ENCODE assay signal across 1 cellular context in genomic region chr2:175730025-175730424, GRCh38.
A peak's percentile ranks its signal among the peaks of the same experiment; 100 is the strongest.
TF ChIP-seq lines count a peak whose summit lies in the region.

No MANE protein-coding gene starts in this region.

TF ChIP-seq in HepG2, 621 proteins besides CTCF, POLR2A, EP300 and RAD21 (continued from another document):
- 0 out of 2 replicates have a peak, but pooled peaks have one; percentile 11 for TF ChIP-seq NR2F6 (IDR thresholded peaks at IDR 0.05)
- TF ChIP-seq NR2F6 (CRISPR knock-in tag; IDR thresholded peaks at IDR 0.05): no peak
- TF ChIP-seq ZSCAN9 (CRISPR knock-in tag; IDR thresholded peaks at IDR 0.05; ENCODE audit: borderline replicate concordance): no peak
- TF ChIP-seq MAFF (IDR thresholded peaks at IDR 0.05; ENCODE audit: low read depth, low read length): peak; percentile 90
- no peak for TF ChIP-seq RBAK (CRISPR knock-in tag; IDR thresholded peaks at IDR 0.05)
- no peak for TF ChIP-seq ZNF101 (CRISPR knock-in tag; IDR thresholded peaks at IDR 0.05; ENCODE audit: borderline replicate concordance, low read depth)
- TF ChIP-seq HNF4G (IDR thresholded peaks at IDR 0.05; ENCODE audit: borderline replicate concordance, low read depth, low read length): peak; percentile 43; the same call in 1 of the 2 replicates
- no peak for TF ChIP-seq HNF4G (CRISPR knock-in tag; IDR thresholded peaks at IDR 0.05; ENCODE audit: borderline replicate concordance, low read depth)
- TF ChIP-seq, protein P1, sequence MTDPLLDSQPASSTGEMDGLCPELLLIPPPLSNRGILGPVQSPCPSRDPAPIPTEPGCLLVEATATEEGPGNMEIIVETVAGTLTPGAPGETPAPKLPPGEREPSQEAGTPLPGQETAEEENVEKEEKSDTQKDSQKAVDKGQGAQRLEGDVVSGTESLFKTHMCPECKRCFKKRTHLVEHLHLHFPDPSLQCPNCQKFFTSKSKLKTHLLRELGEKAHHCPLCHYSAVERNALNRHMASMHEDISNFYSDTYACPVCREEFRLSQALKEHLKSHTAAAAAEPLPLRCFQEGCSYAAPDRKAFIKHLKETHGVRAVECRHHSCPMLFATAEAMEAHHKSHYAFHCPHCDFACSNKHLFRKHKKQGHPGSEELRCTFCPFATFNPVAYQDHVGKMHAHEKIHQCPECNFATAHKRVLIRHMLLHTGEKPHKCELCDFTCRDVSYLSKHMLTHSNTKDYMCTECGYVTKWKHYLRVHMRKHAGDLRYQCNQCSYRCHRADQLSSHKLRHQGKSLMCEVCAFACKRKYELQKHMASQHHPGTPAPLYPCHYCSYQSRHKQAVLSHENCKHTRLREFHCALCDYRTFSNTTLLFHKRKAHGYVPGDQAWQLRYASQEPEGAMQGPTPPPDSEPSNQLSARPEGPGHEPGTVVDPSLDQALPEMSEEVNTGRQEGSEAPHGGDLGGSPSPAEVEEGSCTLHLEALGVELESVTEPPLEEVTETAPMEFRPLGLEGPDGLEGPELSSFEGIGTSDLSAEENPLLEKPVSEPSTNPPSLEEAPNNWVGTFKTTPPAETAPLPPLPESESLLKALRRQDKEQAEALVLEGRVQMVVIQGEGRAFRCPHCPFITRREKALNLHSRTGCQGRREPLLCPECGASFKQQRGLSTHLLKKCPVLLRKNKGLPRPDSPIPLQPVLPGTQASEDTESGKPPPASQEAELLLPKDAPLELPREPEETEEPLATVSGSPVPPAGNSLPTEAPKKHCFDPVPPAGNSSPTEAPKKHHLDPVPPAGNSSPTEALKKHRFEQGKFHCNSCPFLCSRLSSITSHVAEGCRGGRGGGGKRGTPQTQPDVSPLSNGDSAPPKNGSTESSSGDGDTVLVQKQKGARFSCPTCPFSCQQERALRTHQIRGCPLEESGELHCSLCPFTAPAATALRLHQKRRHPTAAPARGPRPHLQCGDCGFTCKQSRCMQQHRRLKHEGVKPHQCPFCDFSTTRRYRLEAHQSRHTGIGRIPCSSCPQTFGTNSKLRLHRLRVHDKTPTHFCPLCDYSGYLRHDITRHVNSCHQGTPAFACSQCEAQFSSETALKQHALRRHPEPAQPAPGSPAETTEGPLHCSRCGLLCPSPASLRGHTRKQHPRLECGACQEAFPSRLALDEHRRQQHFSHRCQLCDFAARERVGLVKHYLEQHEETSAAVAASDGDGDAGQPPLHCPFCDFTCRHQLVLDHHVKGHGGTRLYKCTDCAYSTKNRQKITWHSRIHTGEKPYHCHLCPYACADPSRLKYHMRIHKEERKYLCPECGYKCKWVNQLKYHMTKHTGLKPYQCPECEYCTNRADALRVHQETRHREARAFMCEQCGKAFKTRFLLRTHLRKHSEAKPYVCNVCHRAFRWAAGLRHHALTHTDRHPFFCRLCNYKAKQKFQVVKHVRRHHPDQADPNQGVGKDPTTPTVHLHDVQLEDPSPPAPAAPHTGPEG (CRISPR knock-in tag; IDR thresholded peaks at IDR 0.05): no peak
- peak; percentile 79 for TF ChIP-seq ZNF629 (CRISPR knock-in tag; conservative IDR thresholded peaks at IDR 0.05)
- no peak for TF ChIP-seq HMG20A (CRISPR knock-in tag; IDR thresholded peaks at IDR 0.05; ENCODE audit: borderline replicate concordance)
- 0 out of 2 replicates have a peak, but pooled peaks have one; percentile 34 for TF ChIP-seq ZFP1 (CRISPR knock-in tag; IDR thresholded peaks at IDR 0.05)
- TF ChIP-seq, protein P2, sequence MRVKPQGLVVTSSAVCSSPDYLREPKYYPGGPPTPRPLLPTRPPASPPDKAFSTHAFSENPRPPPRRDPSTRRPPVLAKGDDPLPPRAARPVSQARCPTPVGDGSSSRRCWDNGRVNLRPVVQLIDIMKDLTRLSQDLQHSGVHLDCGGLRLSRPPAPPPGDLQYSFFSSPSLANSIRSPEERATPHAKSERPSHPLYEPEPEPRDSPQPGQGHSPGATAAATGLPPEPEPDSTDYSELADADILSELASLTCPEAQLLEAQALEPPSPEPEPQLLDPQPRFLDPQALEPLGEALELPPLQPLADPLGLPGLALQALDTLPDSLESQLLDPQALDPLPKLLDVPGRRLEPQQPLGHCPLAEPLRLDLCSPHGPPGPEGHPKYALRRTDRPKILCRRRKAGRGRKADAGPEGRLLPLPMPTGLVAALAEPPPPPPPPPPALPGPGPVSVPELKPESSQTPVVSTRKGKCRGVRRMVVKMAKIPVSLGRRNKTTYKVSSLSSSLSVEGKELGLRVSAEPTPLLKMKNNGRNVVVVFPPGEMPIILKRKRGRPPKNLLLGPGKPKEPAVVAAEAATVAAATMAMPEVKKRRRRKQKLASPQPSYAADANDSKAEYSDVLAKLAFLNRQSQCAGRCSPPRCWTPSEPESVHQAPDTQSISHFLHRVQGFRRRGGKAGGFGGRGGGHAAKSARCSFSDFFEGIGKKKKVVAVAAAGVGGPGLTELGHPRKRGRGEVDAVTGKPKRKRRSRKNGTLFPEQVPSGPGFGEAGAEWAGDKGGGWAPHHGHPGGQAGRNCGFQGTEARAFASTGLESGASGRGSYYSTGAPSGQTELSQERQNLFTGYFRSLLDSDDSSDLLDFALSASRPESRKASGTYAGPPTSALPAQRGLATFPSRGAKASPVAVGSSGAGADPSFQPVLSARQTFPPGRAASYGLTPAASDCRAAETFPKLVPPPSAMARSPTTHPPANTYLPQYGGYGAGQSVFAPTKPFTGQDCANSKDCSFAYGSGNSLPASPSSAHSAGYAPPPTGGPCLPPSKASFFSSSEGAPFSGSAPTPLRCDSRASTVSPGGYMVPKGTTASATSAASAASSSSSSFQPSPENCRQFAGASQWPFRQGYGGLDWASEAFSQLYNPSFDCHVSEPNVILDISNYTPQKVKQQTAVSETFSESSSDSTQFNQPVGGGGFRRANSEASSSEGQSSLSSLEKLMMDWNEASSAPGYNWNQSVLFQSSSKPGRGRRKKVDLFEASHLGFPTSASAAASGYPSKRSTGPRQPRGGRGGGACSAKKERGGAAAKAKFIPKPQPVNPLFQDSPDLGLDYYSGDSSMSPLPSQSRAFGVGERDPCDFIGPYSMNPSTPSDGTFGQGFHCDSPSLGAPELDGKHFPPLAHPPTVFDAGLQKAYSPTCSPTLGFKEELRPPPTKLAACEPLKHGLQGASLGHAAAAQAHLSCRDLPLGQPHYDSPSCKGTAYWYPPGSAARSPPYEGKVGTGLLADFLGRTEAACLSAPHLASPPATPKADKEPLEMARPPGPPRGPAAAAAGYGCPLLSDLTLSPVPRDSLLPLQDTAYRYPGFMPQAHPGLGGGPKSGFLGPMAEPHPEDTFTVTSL (CRISPR knock-in tag; IDR thresholded peaks at IDR 0.05; ENCODE audit: borderline replicate concordance): peak; percentile 63; the same call in 1 of the 2 replicates
- TF ChIP-seq SOX13 (IDR thresholded peaks at IDR 0.05): no peak
- peak in 1 of 2 experiments; percentile 17; a peak in 1 of 4 replicates for TF ChIP-seq SOX13 (CRISPR knock-in tag; conservative IDR thresholded peaks at IDR 0.05 in 1 of 2, IDR thresholded peaks at IDR 0.05 in 1 of 2)
- TF ChIP-seq TCF12 (IDR thresholded peaks at IDR 0.05): no peak
- no peak for TF ChIP-seq TCF12 (CRISPR knock-in tag; IDR thresholded peaks at IDR 0.05)
TF ChIP-seq in HepG2: peak in this region for 12.
